Comparison of ENCODE assay signal across 1 cellular context in genomic region chr10:72079356-72079755, GRCh38.
TF ChIP-seq lines count a peak whose summit lies in the region.

No MANE protein-coding gene starts in this region.

TF ChIP-seq in SK-N-SH, 30 proteins besides CTCF, POLR2A, EP300 and RAD21 (continued from another document):
- TF ChIP-seq IRF3 (IDR thresholded peaks at IDR 0.05; ENCODE audit: low read depth, low read length) (no peak), MAX (IDR thresholded peaks at IDR 0.05; ENCODE audit: low read depth) (no peak)
TF ChIP-seq in SK-N-SH: peak in this region for 0.
